28 cellular contexts compared by ENCODE assay signal in genomic region chr4:76996445-76996844, GRCh38.
DNase-seq lines count a peak whose midpoint lies in the region; ATAC-seq lines count a peak whose summit lies in the region.
"Had no signal": no experiment of that assay in that cellular context is flagged by ENCODE, and none has a peak within 500 bp of the region (broad histone marks: within the 10 kb centered on the region; RNA-seq: fewer than 3 reads in every experiment).

No MANE protein-coding gene starts in this region.

- ATAC-seq in stimulated activated naive CD8-positive, alpha-beta T cell treated with anti-CD3 and anti-CD28 coated beads, Interleukin-15, amount 100 ng/mL, for 72 hours: no peak
- ATAC-seq: activated CD8-positive, alpha-beta T cell treated with anti-CD3 and anti-CD28 coated beads for 36 hours; esophagus mucosa; heart left ventricle; right cardiac atrium; Right ventricle myocardium inferior; SK-N-SH treated with all-trans-retinoic acid at 6 μM for 48 hours had no signal

- no peak overlapping the region for H3K4me3 Mint-ChIP-seq in stimulated activated naive CD8-positive, alpha-beta T cell treated with anti-CD3 and anti-CD28 coated beads, Interleukin-15, amount 100 ng/mL, for 72 hours
- H3K4me3 Mint-ChIP-seq: activated CD8-positive, alpha-beta T cell treated with anti-CD3 and anti-CD28 coated beads for 36 hours; activated naive CD8-positive, alpha-beta T cell treated with anti-CD3 and anti-CD28 coated beads, Interleukin-2, amount 10 ng/mL, durations not matched to agents 7 days and 5 days; T-helper 2 cell treated with Interferon-gamma antibody and Interleukin-4, amounts not matched to agents 5 μg/mL and 100 μg/mL, for 36 hours had no signal

- H3K27me3 Mint-ChIP-seq in stimulated activated naive CD8-positive, alpha-beta T cell treated with anti-CD3 and anti-CD28 coated beads, Interleukin-15, amount 100 ng/mL, for 72 hours: no peaks in the 10 kb centered on the region
- H3K27me3 Mint-ChIP-seq: activated CD8-positive, alpha-beta T cell treated with anti-CD3 and anti-CD28 coated beads for 36 hours; activated naive CD8-positive, alpha-beta T cell treated with anti-CD3 and anti-CD28 coated beads, Interleukin-2, amount 10 ng/mL, durations not matched to agents 7 days and 5 days; activated T-helper 17 cell treated with anti-CD3 and anti-CD28 coated beads, Interleukin-2, amount 50 U/mL, for 72 hours had no signal

- DNase-seq in NCI-H345 (lab: John Stamatoyannopoulos, UW) (peak; percentile 37), NCI-H345 treated with DMSO at 0.1 percent for 48 hours (lab: John Stamatoyannopoulos, UW; ENCODE audit: unreplicated experiment) (no peak), NCI-H146 (lab: John Stamatoyannopoulos, UW) (peak; percentile 8), NCI-H524 treated with DMSO at 0.1 percent for 48 hours (lab: John Stamatoyannopoulos, UW) (peak; percentile 43), left kidney (ENCODE audit: low read depth, low spot score) (peak; percentile 32), ecto neural progenitor cell (ENCODE audit: low spot score) (no peak), SKM-1 treated with dmso at 0.1 percent for 144 hours (lab: John Stamatoyannopoulos, UW; ENCODE audit: unreplicated experiment) (no peak)
- no peak for DNase-seq in stimulated activated naive CD8-positive, alpha-beta T cell treated with anti-CD3 and anti-CD28 coated beads, Interleukin-15, amount 100 ng/mL, for 72 hours
- DNase-seq: activated CD8-positive, alpha-beta memory T cell treated with anti-CD3 and anti-CD28 coated beads, Interleukin-2, amount 50 U/mL, for 48 hours; activated CD8-positive, alpha-beta T cell treated with anti-CD3 and anti-CD28 coated beads for 36 hours; activated naive CD8-positive, alpha-beta T cell treated with anti-CD3 and anti-CD28 coated beads, Interleukin-2, amount 10 ng/mL, durations not matched to agents 7 days and 5 days; cortex of kidney; foreskin fibroblast; heart left ventricle; islet precursor cell; left ventricle myocardium inferior; mesenchymal stem cell; NCI-H1048; NCI-H2029; right cardiac atrium; stimulated activated naive CD4-positive, alpha-beta T cell treated with Interleukin-2 at 50 U/mL for 16 hours; testis; uterus had no signal

- H3K9me3 Mint-ChIP-seq in stimulated activated naive CD8-positive, alpha-beta T cell treated with anti-CD3 and anti-CD28 coated beads, Interleukin-15, amount 100 ng/mL, for 72 hours: no peaks in the 10 kb centered on the region
- H3K9me3 Mint-ChIP-seq: activated CD8-positive, alpha-beta T cell treated with anti-CD3 and anti-CD28 coated beads for 36 hours; activated naive CD8-positive, alpha-beta T cell treated with anti-CD3 and anti-CD28 coated beads, Interleukin-2, amount 10 ng/mL, durations not matched to agents 7 days and 5 days; activated T-helper 17 cell treated with anti-CD3 and anti-CD28 coated beads, Interleukin-2, amount 50 U/mL, for 72 hours; T-helper 2 cell treated with Interferon-gamma antibody and Interleukin-4, amounts not matched to agents 5 μg/mL and 100 μg/mL, for 36 hours had no signal

- H3K4me1 Mint-ChIP-seq in stimulated activated naive CD8-positive, alpha-beta T cell treated with anti-CD3 and anti-CD28 coated beads, Interleukin-15, amount 100 ng/mL, for 72 hours: peaks cover 46% of the 10 kb centered on the region

- no peak overlapping the region for H3K27ac Mint-ChIP-seq in stimulated activated naive CD8-positive, alpha-beta T cell treated with anti-CD3 and anti-CD28 coated beads, Interleukin-15, amount 100 ng/mL, for 72 hours
- H3K27ac Mint-ChIP-seq: activated CD8-positive, alpha-beta T cell treated with anti-CD3 and anti-CD28 coated beads for 36 hours; activated T-helper 17 cell treated with anti-CD3 and anti-CD28 coated beads, Interleukin-2, amount 50 U/mL, for 72 hours; T-helper 2 cell treated with Interferon-gamma antibody and Interleukin-4, amounts not matched to agents 5 μg/mL and 100 μg/mL, for 36 hours had no signal

Comparison
In these comparisons a context has a peak if more than half of its experiments do, and no peak if none do; other contexts are left out.
1. DNase-seq: peak in NCI-H345 (single experiment), NCI-H146 (single experiment), NCI-H524 treated with DMSO at 0.1 percent for 48 hours (single experiment) and left kidney (single experiment); none in NCI-H345 treated with DMSO at 0.1 percent for 48 hours (single experiment), ecto neural progenitor cell (single experiment), SKM-1 treated with dmso at 0.1 percent for 144 hours (single experiment) and stimulated activated naive CD8-positive, alpha-beta T cell treated with anti-CD3 and anti-CD28 coated beads, Interleukin-15, amount 100 ng/mL, for 72 hours (0 of 2).